ENCODE assay signal across 8 cellular contexts in genomic region chr19:14432817-14433453, GRCh38. TPM values are rescaled to one million over a fixed set of nuclear protein-coding genes. Genes with fewer than 3 reads are reported as not detected.
DNase-seq lines count a peak whose midpoint lies in the region; ATAC-seq and TF ChIP-seq lines count a peak whose summit lies in the region.

Gene PKN1, plus strand, starts transcription at chr19:14433306. Its CDS starts 216 bp downstream, at chr19:14433522.

- H3K27ac Mint-ChIP-seq in activated naive CD4-positive, alpha-beta T cell treated with anti-CD3 and anti-CD28 coated beads, Interleukin-2, amount 10 ng/mL, durations not matched to agents 7 days and 5 days, result peak within 1 kb of the TSS; percentile 84
- H3K27ac Mint-ChIP-seq in glutamatergic neuron (ENCODE audit: unreplicated experiment), result peak within 1 kb of the TSS; percentile 70

- ATAC-seq in HG02759 (IDR thresholded peaks at IDR 0.05; ENCODE audit: unreplicated experiment) (peak; percentile 71), HG03039 (IDR thresholded peaks at IDR 0.05; ENCODE audit: unreplicated experiment) (no peak)

- H3K4me1 Mint-ChIP-seq in activated naive CD4-positive, alpha-beta T cell treated with anti-CD3 and anti-CD28 coated beads, Interleukin-2, amount 10 ng/mL, durations not matched to agents 7 days and 5 days, result peaks cover 42% of the 10 kb centered on the region
- H3K4me1 Mint-ChIP-seq in glutamatergic neuron (ENCODE audit: low read depth, unreplicated experiment), result peaks cover 2% of the 10 kb centered on the region

- peaks cover 8% of the 10 kb centered on the region for H3K36me3 Mint-ChIP-seq in activated naive CD4-positive, alpha-beta T cell treated with anti-CD3 and anti-CD28 coated beads, Interleukin-2, amount 10 ng/mL, durations not matched to agents 7 days and 5 days
- H3K36me3 Mint-ChIP-seq in glutamatergic neuron (ENCODE audit: unreplicated experiment), result no peaks in the 10 kb centered on the region

- CTCF ChIA-PET in activated naive CD4-positive, alpha-beta T cell treated with anti-CD3 and anti-CD28 coated beads, Interleukin-2, amount 10 ng/mL, durations not matched to agents 7 days and 5 days (lab: Charles Lee), result interaction anchor here (0.6 to 3.7 kb wide), 8 partner anchors 9 to 51 kb away, joined by 3 to 31 read pairs (median 8); no protein-coding TSS in a partner anchor

- no peak for TF ChIP-seq CTCF in glutamatergic neuron (IDR thresholded peaks at IDR 0.05; ENCODE audit: partially characterized antibody, unreplicated experiment)

- peaks cover 36% of the 10 kb centered on the region for H3K27me3 Mint-ChIP-seq in activated naive CD4-positive, alpha-beta T cell treated with anti-CD3 and anti-CD28 coated beads, Interleukin-2, amount 10 ng/mL, durations not matched to agents 7 days and 5 days
- peaks cover 9% of the 10 kb centered on the region for H3K27me3 Mint-ChIP-seq in glutamatergic neuron (ENCODE audit: unreplicated experiment)

- H3K4me3 Mint-ChIP-seq in activated naive CD4-positive, alpha-beta T cell treated with anti-CD3 and anti-CD28 coated beads, Interleukin-2, amount 10 ng/mL, durations not matched to agents 7 days and 5 days, result peak within 1 kb of the TSS; percentile 79
- peak within 1 kb of the TSS; percentile 92 for H3K4me3 Mint-ChIP-seq in glutamatergic neuron (ENCODE audit: unreplicated experiment)

- DNase-seq in EH (ENCODE audit: low read depth) (peak; percentile 56), glutamatergic neuron (peak; percentile 81), occipital lobe (lab: John Stamatoyannopoulos, UW) (no peak), NCI-H187 treated with DMSO at 0.1 percent for 48 hours (lab: John Stamatoyannopoulos, UW) (no peak)
- peak; percentile 69 for DNase-seq in activated naive CD4-positive, alpha-beta T cell treated with anti-CD3 and anti-CD28 coated beads, Interleukin-2, amount 10 ng/mL, durations not matched to agents 7 days and 5 days

- H3K9me3 Mint-ChIP-seq in activated naive CD4-positive, alpha-beta T cell treated with anti-CD3 and anti-CD28 coated beads, Interleukin-2, amount 10 ng/mL, durations not matched to agents 7 days and 5 days, result no peaks in the 10 kb centered on the region
- peaks cover 6% of the 10 kb centered on the region for H3K9me3 Mint-ChIP-seq in glutamatergic neuron (ENCODE audit: unreplicated experiment)

TF ChIP-seq in PFSK-1, 5 proteins besides CTCF, POLR2A, EP300 and RAD21:
- TF ChIP-seq TAF1 (IDR thresholded peaks at IDR 0.05; ENCODE audit: borderline replicate concordance, insufficient read depth, low read length) (0 out of 2 replicates have a peak, but pooled peaks have one; percentile 43), SIN3A (IDR thresholded peaks at IDR 0.05; ENCODE audit: borderline replicate concordance, insufficient read depth, low read length) (no peak; the same call in 1 of the 2 replicates), POLR2AphosphoS5 (IDR thresholded peaks at IDR 0.05; ENCODE audit: low read depth, low read length) (peak; percentile 62; the same call in 1 of the 2 replicates)
TF ChIP-seq in PFSK-1: peak in this region for 2.

RNA-seq across cellular contexts. Expression of gene PKN1, which starts in this region (rescaled TPM):
- 466 TPM for polyA plus RNA-seq in PFSK-1 (2012; ENCODE audit: insufficient read length, low read depth)
- 117 TPM for total RNA-seq in glutamatergic neuron (ENCODE audit: unreplicated experiment)
- 86.3 TPM for total RNA-seq in occipital lobe

Comparison
In these comparisons a context has a peak if more than half of its experiments do, and no peak if none do; other contexts are left out.
1. DNase-seq: peak in EH (single experiment), activated naive CD4-positive, alpha-beta T cell treated with anti-CD3 and anti-CD28 coated beads, Interleukin-2, amount 10 ng/mL, durations not matched to agents 7 days and 5 days (single experiment) and glutamatergic neuron (single experiment); none in occipital lobe (single experiment) and NCI-H187 treated with DMSO at 0.1 percent for 48 hours (single experiment).